34 cellular contexts compared by ENCODE assay signal in genomic region chr9:14247577-14247976, GRCh38.
"Had no signal": no experiment of that assay in that cellular context is flagged by ENCODE, and none has a peak within 500 bp of the region (broad histone marks: within the 10 kb centered on the region; RNA-seq: fewer than 3 reads in every experiment).

No MANE protein-coding gene starts in this region.

- H3K4me3 Mint-ChIP-seq: activated B cell treated with CpG ODN at 0.5 μM for 24 hours; activated CD4-positive, alpha-beta memory T cell treated with anti-CD3 and anti-CD28 coated beads, Interleukin-2, amount 10 ng/mL, durations not matched to agents 7 days and 5 days; activated CD8-positive, alpha-beta memory T cell treated with anti-CD3 and anti-CD28 coated beads, Interleukin-2, amount 10 ng/mL, durations not matched to agents 7 days and 5 days; activated naive CD4-positive, alpha-beta T cell treated with anti-CD3 and anti-CD28 coated beads, Interleukin-2, amount 10 ng/mL, durations not matched to agents 7 days and 5 days; activated naive CD8-positive, alpha-beta T cell; activated naive CD8-positive, alpha-beta T cell treated with anti-CD3 and anti-CD28 coated beads, Interleukin-2, amount 50 U/mL, for 24 hours; central memory CD8-positive, alpha-beta T cell; T-helper 1 cell treated with Interleukin-12 subunit alpha and Interleukin-12 subunit beta and Interleukin-4 antibody, amounts not matched to agents 30 μg/mL and 1 μg/mL, for 36 hours had no signal

- DNase-seq: activated B cell treated with CpG ODN at 0.5 μM for 24 hours; activated CD4-positive, alpha-beta memory T cell treated with anti-CD3 and anti-CD28 coated beads, Interleukin-2, amount 10 ng/mL, durations not matched to agents 7 days and 5 days; activated CD4-positive, alpha-beta T cell treated with anti-CD3 and anti-CD28 coated beads for 48 hours; activated CD4-positive, CD25-positive, alpha-beta regulatory T cell treated with anti-CD3 and anti-CD28 coated beads, Interleukin-2, amount 50 U/mL, for 72 hours; activated CD8-positive, alpha-beta memory T cell treated with anti-CD3 and anti-CD28 coated beads for 24 hours; activated CD8-positive, alpha-beta memory T cell treated with anti-CD3 and anti-CD28 coated beads, Interleukin-2, amount 10 ng/mL, durations not matched to agents 7 days and 5 days; activated CD8-positive, alpha-beta memory T cell treated with anti-CD3 and anti-CD28 coated beads, Interleukin-2, amount 50 U/mL, for 48 hours; activated effector memory CD4-positive, alpha-beta T cell treated with Interleukin-2 at 50 U/mL for 16 hours; activated naive CD4-positive, alpha-beta T cell treated with anti-CD3 and anti-CD28 coated beads, Interleukin-2, amount 10 ng/mL, durations not matched to agents 7 days and 5 days; activated naive CD8-positive, alpha-beta T cell treated with anti-CD3 and anti-CD28 coated beads, Interleukin-2, amount 50 U/mL, for 24 hours; activated T-cell treated with anti-CD3 and anti-CD28 coated beads, Interleukin-2, amount 50 U/mL, for 48 hours; aorta; colonic mucosa; NCI-H1092 treated with DMSO at 0.1 percent for 48 hours; NCI-H1417; NCI-H146; NCI-H187; NCI-H2029 treated with DMSO at 0.1 percent for 48 hours; NCI-H2171 treated with DMSO at 0.1 percent for 48 hours; NCI-H2227 treated with DMSO at 0.1 percent for 48 hours; NCI-H446 treated with DMSO at 0.1 percent for 48 hours; NCI-H524; PC-3; Peyer's patch; RPMI8226; SHP77 treated with DMSO at 0.1 percent for 48 hours; SK-N-SH had no signal

- H3K27me3 Mint-ChIP-seq: activated B cell treated with CpG ODN at 0.5 μM for 24 hours; activated CD4-positive, alpha-beta memory T cell treated with anti-CD3 and anti-CD28 coated beads, Interleukin-2, amount 10 ng/mL, durations not matched to agents 7 days and 5 days; activated CD8-positive, alpha-beta memory T cell treated with anti-CD3 and anti-CD28 coated beads, Interleukin-2, amount 10 ng/mL, durations not matched to agents 7 days and 5 days; activated naive CD4-positive, alpha-beta T cell treated with anti-CD3 and anti-CD28 coated beads, Interleukin-2, amount 10 ng/mL, durations not matched to agents 7 days and 5 days; activated naive CD8-positive, alpha-beta T cell treated with anti-CD3 and anti-CD28 coated beads, Interleukin-2, amount 50 U/mL, for 24 hours; central memory CD8-positive, alpha-beta T cell had no signal

- H3K27ac ChIP-seq: cardiac muscle cell, colonic mucosa, KMS-11, Peyer's patch, VCaP had no signal

- ATAC-seq: activated CD8-positive, alpha-beta memory T cell treated with anti-CD3 and anti-CD28 coated beads, Interleukin-2, amount 10 ng/mL, durations not matched to agents 7 days and 5 days; activated naive CD8-positive, alpha-beta T cell treated with anti-CD3 and anti-CD28 coated beads, Interleukin-2, amount 50 U/mL, for 24 hours; PC-3 had no signal

- H3K36me3 ChIP-seq: cardiac muscle cell, colonic mucosa, Peyer's patch, SJSA1 had no signal

- H3K4me2 ChIP-seq: KMS-11, SK-N-SH had no signal

- H3K4me1 Mint-ChIP-seq: activated B cell treated with CpG ODN at 0.5 μM for 24 hours; activated CD4-positive, alpha-beta memory T cell treated with anti-CD3 and anti-CD28 coated beads, Interleukin-2, amount 10 ng/mL, durations not matched to agents 7 days and 5 days; activated CD8-positive, alpha-beta memory T cell treated with anti-CD3 and anti-CD28 coated beads, Interleukin-2, amount 10 ng/mL, durations not matched to agents 7 days and 5 days; activated naive CD4-positive, alpha-beta T cell treated with anti-CD3 and anti-CD28 coated beads, Interleukin-2, amount 10 ng/mL, durations not matched to agents 7 days and 5 days; activated naive CD8-positive, alpha-beta T cell treated with anti-CD3 and anti-CD28 coated beads, Interleukin-2, amount 50 U/mL, for 24 hours; central memory CD8-positive, alpha-beta T cell had no signal

- H3K27me3 ChIP-seq: cardiac muscle cell, colonic mucosa, Peyer's patch, SJSA1 had no signal

- H3K9ac ChIP-seq: KMS-11, SK-N-SH had no signal

- H3K36me3 Mint-ChIP-seq: activated CD8-positive, alpha-beta memory T cell treated with anti-CD3 and anti-CD28 coated beads, Interleukin-2, amount 10 ng/mL, durations not matched to agents 7 days and 5 days; activated naive CD4-positive, alpha-beta T cell treated with anti-CD3 and anti-CD28 coated beads, Interleukin-2, amount 10 ng/mL, durations not matched to agents 7 days and 5 days; activated naive CD8-positive, alpha-beta T cell had no signal

- H3K4me3 ChIP-seq: cardiac muscle cell, colonic mucosa, Peyer's patch, SJSA1 had no signal

- H3K9me3 ChIP-seq: colonic mucosa, Peyer's patch, SJSA1, SK-N-SH had no signal

- H3K9me3 Mint-ChIP-seq: activated B cell treated with CpG ODN at 0.5 μM for 24 hours; activated CD4-positive, alpha-beta memory T cell treated with anti-CD3 and anti-CD28 coated beads, Interleukin-2, amount 10 ng/mL, durations not matched to agents 7 days and 5 days; activated naive CD4-positive, alpha-beta T cell treated with anti-CD3 and anti-CD28 coated beads, Interleukin-2, amount 10 ng/mL, durations not matched to agents 7 days and 5 days; activated naive CD8-positive, alpha-beta T cell treated with anti-CD3 and anti-CD28 coated beads, Interleukin-2, amount 50 U/mL, for 24 hours; central memory CD8-positive, alpha-beta T cell; T-helper 1 cell treated with Interleukin-12 subunit alpha and Interleukin-12 subunit beta and Interleukin-4 antibody, amounts not matched to agents 30 μg/mL and 1 μg/mL, for 36 hours had no signal

- H3K27ac Mint-ChIP-seq: activated B cell treated with CpG ODN at 0.5 μM for 24 hours; activated CD4-positive, alpha-beta memory T cell treated with anti-CD3 and anti-CD28 coated beads, Interleukin-2, amount 10 ng/mL, durations not matched to agents 7 days and 5 days; activated CD8-positive, alpha-beta memory T cell treated with anti-CD3 and anti-CD28 coated beads, Interleukin-2, amount 10 ng/mL, durations not matched to agents 7 days and 5 days; activated naive CD4-positive, alpha-beta T cell treated with anti-CD3 and anti-CD28 coated beads, Interleukin-2, amount 10 ng/mL, durations not matched to agents 7 days and 5 days; activated naive CD8-positive, alpha-beta T cell; activated naive CD8-positive, alpha-beta T cell treated with anti-CD3 and anti-CD28 coated beads, Interleukin-2, amount 50 U/mL, for 24 hours had no signal
